ENCODE assay signal across 30 cellular contexts in the genomic region with DNA sequence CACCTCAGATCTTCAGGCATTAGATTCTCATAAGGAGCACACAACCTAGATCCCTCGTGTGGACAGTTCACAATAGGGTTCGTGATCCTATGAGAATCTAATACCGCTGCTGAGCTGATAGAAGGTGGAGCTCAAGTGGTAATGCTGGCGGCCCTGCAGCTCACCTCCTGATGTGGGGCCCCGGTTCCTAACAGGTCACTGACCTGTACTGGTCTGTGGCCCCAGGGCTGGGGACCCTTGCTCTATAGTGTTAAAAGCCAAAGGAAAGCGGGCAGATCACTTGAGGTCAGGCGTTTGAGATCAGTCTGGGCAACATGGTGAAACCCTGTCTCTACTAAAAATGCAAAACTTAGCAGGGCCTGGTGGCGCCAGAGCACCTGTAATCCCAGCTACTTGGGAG.
A peak's percentile ranks its signal among the peaks of the same experiment; 100 is the strongest.
DNase-seq lines count a peak whose midpoint lies in the region; TF ChIP-seq lines count a peak whose summit lies in the region.
"Had no signal": no experiment of that assay in that cellular context is flagged by ENCODE, and none has a peak within 500 bp of the region (broad histone marks: within the 10 kb centered on the region; RNA-seq: fewer than 3 reads in every experiment).

No MANE protein-coding gene starts in this region.

- no peaks in the 10 kb centered on the region for H3K27me3 ChIP-seq in spleen (replicated peaks in 1 of 7)
- H3K27me3 ChIP-seq in CD4-positive, alpha-beta memory T cell (ENCODE audit: insufficient read depth, low read length): no peaks in the 10 kb centered on the region
- H3K27me3 ChIP-seq: BE2C, BLaER1 had no signal

- no peaks in the 10 kb centered on the region for H3K4me1 Mint-ChIP-seq in chondrocyte (ENCODE audit: low read depth)
- H3K4me1 Mint-ChIP-seq in CD4-positive, alpha-beta memory T cell: no peaks in the 10 kb centered on the region
- H3K4me1 Mint-ChIP-seq: B cell; CD14-positive monocyte; CD4-positive, CD25-positive, alpha-beta regulatory T cell; CD8-positive, alpha-beta memory T cell had no signal

- DNase-seq in chondrocyte (ENCODE audit: low spot score): peak; percentile 74
- DNase-seq in spleen: peak; percentile 58
- DNase-seq in CD4-positive, alpha-beta memory T cell: no peak
- no peak for DNase-seq in islet precursor cell
- DNase-seq: 8988T; ACHN; AML-193; BE2C; C1 segment of cervical spinal cord; Caco-2; Calu3; CD4-positive, alpha-beta T cell; CD4-positive, CD25-positive, alpha-beta regulatory T cell; CD8-positive, alpha-beta memory T cell; CD8-positive, alpha-beta T cell; COR-L47; DMS 273 treated with DMSO at 0.1 percent for 48 hours; DMS153; DMS53; DMS79; DMS79 treated with DMSO at 0.1 percent for 48 hours; DND-41; EL had no signal

- H3K9me3 ChIP-seq in spleen: no peaks in the 10 kb centered on the region
- H3K9me3 ChIP-seq in CD4-positive, alpha-beta memory T cell (ENCODE audit: control insufficient read depth in 1 of 2, low read length in 2 of 2): no peaks in the 10 kb centered on the region
- H3K9me3 ChIP-seq: A549, BE2C, BLaER1, Caco-2 had no signal

- intact Hi-C loops in spleen (cut with DNase I; ENCODE audit: low total_unique reads): no loop called here
- intact Hi-C loops in CD4-positive, alpha-beta memory T cell (cut with micrococcal nuclease): no loop called here

- peaks cover 6% of the 10 kb centered on the region for H3K9me3 Mint-ChIP-seq in chondrocyte (ENCODE audit: low read depth)
- H3K9me3 Mint-ChIP-seq in CD4-positive, alpha-beta memory T cell: peaks cover 0 to 6% (median 0%) of the 10 kb centered on the region in 8 donors

- TF ChIP-seq CTCF in chondrocyte (IDR thresholded peaks at IDR 0.05) (no peak), spleen (IDR thresholded peaks at IDR 0.05 in 8 of 11, conservative IDR thresholded peaks at IDR 0.05 in 3 of 11) (no peak)

- no peak overlapping the region for H3K4me3 Mint-ChIP-seq in chondrocyte (ENCODE audit: unreplicated experiment)
- no peak overlapping the region for H3K4me3 Mint-ChIP-seq in CD4-positive, alpha-beta memory T cell
- H3K4me3 Mint-ChIP-seq: B cell; CD14-positive monocyte; CD4-positive, alpha-beta T cell; CD4-positive, CD25-positive, alpha-beta regulatory T cell; CD8-positive, alpha-beta memory T cell; CD8-positive, alpha-beta T cell had no signal

- H3K36me3 ChIP-seq in spleen: no peaks in the 10 kb centered on the region
- H3K36me3 ChIP-seq in CD4-positive, alpha-beta memory T cell (ENCODE audit: insufficient read depth, low read length): no peaks in the 10 kb centered on the region
- H3K36me3 ChIP-seq: BE2C; BLaER1; BLaER1 treated with 17β-estradiol and CSF1 and Interleukin-3, amounts not matched to agents 10 nM and 100 nM had no signal

- H3K36me3 Mint-ChIP-seq in chondrocyte (ENCODE audit: low read depth): no peaks in the 10 kb centered on the region
- no peaks in the 10 kb centered on the region for H3K36me3 Mint-ChIP-seq in CD4-positive, alpha-beta memory T cell
- H3K36me3 Mint-ChIP-seq: CD14-positive monocyte; CD4-positive, CD25-positive, alpha-beta regulatory T cell; CD8-positive, alpha-beta memory T cell; CD8-positive, alpha-beta T cell had no signal

- POLR2A ChIA-PET in CD4-positive, alpha-beta memory T cell (lab: Charles Lee; ENCODE audit: partially characterized antibody): no interaction called here

- TF ChIP-seq POLR2A in spleen (IDR thresholded peaks at IDR 0.05): no peak

- no peak overlapping the region for H3K4me3 ChIP-seq in spleen
- no peak overlapping the region for H3K4me3 ChIP-seq in CD4-positive, alpha-beta memory T cell (ENCODE audit: low read length in 2 of 2)
- H3K4me3 ChIP-seq: A549; BLaER1; BLaER1 treated with 17β-estradiol and CSF1 and Interleukin-3, amounts not matched to agents 10 nM and 100 nM had no signal

- no peaks in the 10 kb centered on the region for H3K4me1 ChIP-seq in spleen
- H3K4me1 ChIP-seq in CD4-positive, alpha-beta memory T cell (ENCODE audit: insufficient read depth, low read length): no peaks in the 10 kb centered on the region
- H3K4me1 ChIP-seq: A549, BE2C, Caco-2 had no signal

- CTCF ChIA-PET in CD4-positive, alpha-beta memory T cell (lab: Charles Lee; ENCODE audit: partially characterized antibody): interaction anchor here (0.7 kb wide), 1 partner anchor 964 kb away, joined by 4 read pairs; no protein-coding TSS in a partner anchor

- no peak overlapping the region for H3K27ac ChIP-seq in spleen
- no peak overlapping the region for H3K27ac ChIP-seq in CD4-positive, alpha-beta memory T cell (ENCODE audit: low read depth, low read length)
- H3K27ac ChIP-seq: 22Rv1; A549; BLaER1; BLaER1 treated with 17β-estradiol and CSF1 and Interleukin-3, amounts not matched to agents 10 nM and 100 nM; C4-2B had no signal

- WGBS in spleen, 5 donors: 75 to 87% (median 79%) methylated on average over 7 to 8 of the region's 8 CpGs; no CpG with 5 or more reads in 1 of the 5 donors

- H3K27me3 Mint-ChIP-seq in chondrocyte (ENCODE audit: low read depth): no peaks in the 10 kb centered on the region
- H3K27me3 Mint-ChIP-seq in CD4-positive, alpha-beta memory T cell: no peaks in the 10 kb centered on the region
- H3K27me3 Mint-ChIP-seq: B cell; CD4-positive, alpha-beta T cell; CD4-positive, CD25-positive, alpha-beta regulatory T cell had no signal

- no peak overlapping the region for H3K27ac Mint-ChIP-seq in chondrocyte (ENCODE audit: unreplicated experiment)
- no peak overlapping the region for H3K27ac Mint-ChIP-seq in CD4-positive, alpha-beta memory T cell
- H3K27ac Mint-ChIP-seq: B cell; CD14-positive monocyte; CD4-positive, alpha-beta T cell; CD4-positive, CD25-positive, alpha-beta regulatory T cell; CD8-positive, alpha-beta memory T cell; CD8-positive, alpha-beta T cell had no signal

Comparison
In these comparisons a context has a peak if more than half of its experiments do, and no peak if none do; other contexts are left out.
1. DNase-seq: peak in chondrocyte (single experiment) and spleen (single experiment); none in CD4-positive, alpha-beta memory T cell (0 of 5) and islet precursor cell (single experiment).